24 cellular contexts compared by ENCODE assay signal in the genomic region with DNA sequence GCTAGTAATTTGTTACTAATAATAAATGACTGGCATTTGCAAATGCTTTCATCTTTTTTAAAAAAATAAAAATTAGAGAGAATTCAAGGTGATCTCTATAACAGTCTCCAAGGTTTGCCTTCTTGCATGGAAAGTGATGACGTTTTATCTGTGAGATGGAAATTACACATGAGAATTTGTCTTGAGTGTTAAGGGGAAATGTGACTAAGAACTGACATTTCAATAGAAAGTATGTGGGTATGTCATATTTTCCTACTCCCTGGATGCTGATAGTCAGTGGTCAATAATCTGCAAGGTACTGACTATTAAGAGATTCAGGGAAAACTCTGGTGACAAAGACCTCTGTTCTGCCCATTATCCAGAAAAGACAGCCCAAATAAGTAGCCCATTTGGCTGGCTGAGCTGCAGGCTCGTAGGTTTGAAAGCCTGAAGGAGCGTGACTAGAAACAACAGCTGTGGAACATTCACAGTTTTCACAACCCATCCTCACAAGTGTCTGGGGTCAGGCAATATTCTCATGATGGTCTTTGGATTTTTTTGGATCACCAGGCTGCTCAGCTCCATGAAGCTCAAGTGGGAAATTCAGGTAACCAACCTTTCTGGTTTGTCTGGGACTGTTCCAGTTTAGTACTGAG. TPM values are rescaled to one million over a fixed set of nuclear protein-coding genes. Genes with fewer than 3 reads are reported as not detected.
"Had no signal": no experiment of that assay in that cellular context is flagged by ENCODE, and none has a peak within 500 bp of the region (broad histone marks: within the 10 kb centered on the region; RNA-seq: fewer than 3 reads in every experiment).

No MANE protein-coding gene starts in this region.

- H3K27ac ChIP-seq: colonic mucosa, foreskin keratinocyte, hepatocyte, left ventricle myocardium inferior, lower lobe of right lung, pancreas, suprapubic skin, thyroid gland, upper lobe of left lung, vagina had no signal

- H3K4me2 ChIP-seq: hepatocyte had no signal

- H3K4me3 ChIP-seq: colonic mucosa, hepatocyte, left ventricle myocardium inferior, lower lobe of right lung, pancreas, suprapubic skin, thyroid gland, upper lobe of left lung, vagina had no signal

- H3K36me3 ChIP-seq: colonic mucosa, left ventricle myocardium inferior, lower lobe of right lung, pancreas, suprapubic skin, thyroid gland, upper lobe of left lung, vagina had no signal

- H3K79me2 ChIP-seq: hepatocyte had no signal

- ATAC-seq: foreskin keratinocyte; left cardiac atrium; lower lobe of right lung; pancreas; right cardiac atrium; stimulated activated effector memory CD8-positive, alpha-beta T cell treated with anti-CD3 and anti-CD28 coated beads, Interleukin-12 subunit alpha, Interleukin-12 subunit beta, amount 100 ng/mL, for 72 hours had no signal

- H3K36me3 Mint-ChIP-seq: memory B cell; mesothelial cell of epicardium; naive B cell; stimulated activated effector memory CD8-positive, alpha-beta T cell treated with anti-CD3 and anti-CD28 coated beads, Interleukin-12 subunit alpha, Interleukin-12 subunit beta, amount 100 ng/mL, for 72 hours had no signal

- H3K4me1 Mint-ChIP-seq: memory B cell; mesothelial cell of epicardium; naive B cell; stimulated activated effector memory CD8-positive, alpha-beta T cell treated with anti-CD3 and anti-CD28 coated beads, Interleukin-12 subunit alpha, Interleukin-12 subunit beta, amount 100 ng/mL, for 72 hours had no signal

- H3K9me3 ChIP-seq: colonic mucosa, left ventricle myocardium inferior, lower lobe of right lung, pancreas, suprapubic skin, thyroid gland, upper lobe of left lung, vagina had no signal

- DNase-seq: colonic mucosa; effector CD4-positive, alpha-beta T cell; endodermal cell; erythroblast; foreskin keratinocyte; kidney; left cardiac atrium; left ventricle myocardium inferior; lower lobe of right lung; naive B cell; occipital lobe; pancreas; right cardiac atrium; stimulated activated CD4-positive, alpha-beta T cell treated with anti-CD3 and anti-CD28 coated beads, Interleukin-4, amount 100 ng/mL, for 1 hour; thyroid gland; upper lobe of left lung had no signal

- H3K9me3 Mint-ChIP-seq: memory B cell; mesothelial cell of epicardium; naive B cell; stimulated activated effector memory CD8-positive, alpha-beta T cell treated with anti-CD3 and anti-CD28 coated beads, Interleukin-12 subunit alpha, Interleukin-12 subunit beta, amount 100 ng/mL, for 72 hours had no signal

- H3K27me3 ChIP-seq: foreskin keratinocyte, hepatocyte, pancreas, thyroid gland, upper lobe of left lung, vagina had no signal

- H3K27ac Mint-ChIP-seq: endodermal cell; memory B cell; mesothelial cell of epicardium; naive B cell; nephron; progenitor cell of endocrine pancreas; stimulated activated effector memory CD8-positive, alpha-beta T cell treated with anti-CD3 and anti-CD28 coated beads, Interleukin-12 subunit alpha, Interleukin-12 subunit beta, amount 100 ng/mL, for 72 hours had no signal

- H3K4me1 ChIP-seq: colonic mucosa, foreskin keratinocyte, left ventricle myocardium inferior, lower lobe of right lung, pancreas, suprapubic skin, thyroid gland, upper lobe of left lung, vagina had no signal

- H2AFZ ChIP-seq: hepatocyte had no signal

- H3K4me3 Mint-ChIP-seq: endodermal cell; memory B cell; mesothelial cell of epicardium; naive B cell; nephron; stimulated activated effector memory CD8-positive, alpha-beta T cell treated with anti-CD3 and anti-CD28 coated beads, Interleukin-12 subunit alpha, Interleukin-12 subunit beta, amount 100 ng/mL, for 72 hours had no signal

RNA-seq across cellular contexts. Expression of a gene that starts 49.7 kb away (rescaled TPM):
- total RNA-seq: foreskin keratinocyte had no signal
- polyA plus RNA-seq: foreskin keratinocyte had no signal
